Comparison of ENCODE assay signal across 8 cellular contexts in genomic region chr14:45252356-45253069, GRCh38. TPM values are rescaled to one million over a fixed set of nuclear protein-coding genes. Genes with fewer than 3 reads are reported as not detected.
DNase-seq lines count a peak whose midpoint lies in the region; ATAC-seq lines count a peak whose summit lies in the region.

No MANE protein-coding gene starts in this region.

- intact Hi-C loops in activated T-helper 2 cell treated with anti-CD3 and anti-CD28 coated beads, Interferon-gamma antibody, Interleukin-2, Interleukin-4, amounts not matched to agents 10 μg/mL and 5 μg/mL and 100 μg/mL, durations not matched to agents 14 hours and 24 hours and 36 hours (cut with micrococcal nuclease): loop anchor here (1.0 to 5.0 kb wide), 6 partner anchors 16 to 356 kb away; partner anchors contain the start of genes FKBP3, PRPF39 and TOGARAM1

- H3K36me3 Mint-ChIP-seq in activated T-helper 2 cell treated with anti-CD3 and anti-CD28 coated beads, Interferon-gamma antibody, Interleukin-2, Interleukin-4, amounts not matched to agents 10 μg/mL and 5 μg/mL and 100 μg/mL, durations not matched to agents 14 hours and 24 hours and 36 hours (ENCODE audit: low read depth): peaks cover 9% of the 10 kb centered on the region

- peak overlapping the region; percentile 98 for H3K27ac Mint-ChIP-seq in activated T-helper 2 cell treated with anti-CD3 and anti-CD28 coated beads, Interferon-gamma antibody, Interleukin-2, Interleukin-4, amounts not matched to agents 10 μg/mL and 5 μg/mL and 100 μg/mL, durations not matched to agents 14 hours and 24 hours and 36 hours

- H3K9me3 ChIP-seq in iPS-18a (ENCODE audit: control insufficient read depth, low read depth, low read length): peaks cover 1% of the 10 kb centered on the region

- peaks cover 4% of the 10 kb centered on the region for H3K9me3 Mint-ChIP-seq in activated T-helper 2 cell treated with anti-CD3 and anti-CD28 coated beads, Interferon-gamma antibody, Interleukin-2, Interleukin-4, amounts not matched to agents 10 μg/mL and 5 μg/mL and 100 μg/mL, durations not matched to agents 14 hours and 24 hours and 36 hours

- peak overlapping the region; percentile 86 for H3K9ac ChIP-seq in iPS-18a (ENCODE audit: low read length)

- H3K4me1 ChIP-seq in iPS-18a (ENCODE audit: control insufficient read depth, low read depth, low read length): no peaks in the 10 kb centered on the region

- no peaks in the 10 kb centered on the region for H3K27me3 ChIP-seq in iPS-18a (ENCODE audit: control insufficient read depth, insufficient read depth, low read length)

- H3K36me3 ChIP-seq in iPS-18a (ENCODE audit: control insufficient read depth, low read depth, low read length): no peaks in the 10 kb centered on the region

- no peaks in the 10 kb centered on the region for H3K27me3 Mint-ChIP-seq in activated T-helper 2 cell treated with anti-CD3 and anti-CD28 coated beads, Interferon-gamma antibody, Interleukin-2, Interleukin-4, amounts not matched to agents 10 μg/mL and 5 μg/mL and 100 μg/mL, durations not matched to agents 14 hours and 24 hours and 36 hours (ENCODE audit: low read depth)

- ATAC-seq in left lobe of liver (no peak), HG02678 (IDR thresholded peaks at IDR 0.05; ENCODE audit: unreplicated experiment) (no peak), GM18873 (IDR thresholded peaks at IDR 0.05; ENCODE audit: low FRiP score, unreplicated experiment) (no peak)

- H3K4me3 Mint-ChIP-seq in activated T-helper 2 cell treated with anti-CD3 and anti-CD28 coated beads, Interferon-gamma antibody, Interleukin-2, Interleukin-4, amounts not matched to agents 10 μg/mL and 5 μg/mL and 100 μg/mL, durations not matched to agents 14 hours and 24 hours and 36 hours (ENCODE audit: low read depth): peak overlapping the region; percentile 91

- H3K27ac ChIP-seq in iPS-18a (ENCODE audit: low read length): peak overlapping the region; percentile 67

- H3K4me1 Mint-ChIP-seq in activated T-helper 2 cell treated with anti-CD3 and anti-CD28 coated beads, Interferon-gamma antibody, Interleukin-2, Interleukin-4, amounts not matched to agents 10 μg/mL and 5 μg/mL and 100 μg/mL, durations not matched to agents 14 hours and 24 hours and 36 hours (ENCODE audit: low read depth): peaks cover 21% of the 10 kb centered on the region

- peak overlapping the region; percentile 96 for H3K4me3 ChIP-seq in iPS-18a (ENCODE audit: low read length)

- peak; percentile 11 for DNase-seq in COR-L47 (lab: John Stamatoyannopoulos, UW)
- peak; percentile 9 for DNase-seq in LoVo (ENCODE audit: low spot score)
- no peak for DNase-seq in activated T-helper 2 cell treated with anti-CD3 and anti-CD28 coated beads, Interferon-gamma antibody, Interleukin-2, Interleukin-4, amounts not matched to agents 10 μg/mL and 5 μg/mL and 100 μg/mL, durations not matched to agents 14 hours and 24 hours and 36 hours (ENCODE audit: low spot score)
- DNase-seq in stimulated activated CD8-positive, alpha-beta memory T cell treated with anti-CD3 and anti-CD28 coated beads, Interleukin-4, amount 100 ng/mL, for 48 hours: peak; percentile 51
- no peak for DNase-seq in left lobe of liver (ENCODE audit: low spot score)

RNA-seq across cellular contexts. Expression of gene MIS18BP1, which starts 0.5 kb away (rescaled TPM):
- total RNA-seq in activated T-helper 2 cell treated with anti-CD3 and anti-CD28 coated beads, Interferon-gamma antibody, Interleukin-2, Interleukin-4, amounts not matched to agents 10 μg/mL and 5 μg/mL and 100 μg/mL, durations not matched to agents 14 hours and 24 hours and 36 hours: 56.4 and 62.9 TPM in 2 replicates
- 3.4 TPM for total RNA-seq in left lobe of liver

Comparison
In these comparisons a context has a peak if more than half of its experiments do, and no peak if none do; other contexts are left out.
1. DNase-seq: peak in COR-L47 (single experiment), LoVo (single experiment) and stimulated activated CD8-positive, alpha-beta memory T cell treated with anti-CD3 and anti-CD28 coated beads, Interleukin-4, amount 100 ng/mL, for 48 hours (single experiment); none in activated T-helper 2 cell treated with anti-CD3 and anti-CD28 coated beads, Interferon-gamma antibody, Interleukin-2, Interleukin-4, amounts not matched to agents 10 μg/mL and 5 μg/mL and 100 μg/mL, durations not matched to agents 14 hours and 24 hours and 36 hours (single experiment) and left lobe of liver (single experiment).
2. RNA of gene MIS18BP1, which starts 0.5 kb away (total RNA-seq): 56.4 to 62.9 TPM in activated T-helper 2 cell treated with anti-CD3 and anti-CD28 coated beads, Interferon-gamma antibody, Interleukin-2, Interleukin-4, amounts not matched to agents 10 μg/mL and 5 μg/mL and 100 μg/mL, durations not matched to agents 14 hours and 24 hours and 36 hours; 3.4 TPM in left lobe of liver (single experiment); every median in the first group is over 10 times any median in the second.